ENCODE assay signal across 1 cellular context in genomic region chr21:32569261-32570230, GRCh38.
TF ChIP-seq lines count a peak whose summit lies in the region.

No MANE protein-coding gene starts in this region.

TF ChIP-seq in H1, 55 proteins besides CTCF, POLR2A, EP300 and RAD21 (continued from another document):
- TF ChIP-seq, protein P1, sequence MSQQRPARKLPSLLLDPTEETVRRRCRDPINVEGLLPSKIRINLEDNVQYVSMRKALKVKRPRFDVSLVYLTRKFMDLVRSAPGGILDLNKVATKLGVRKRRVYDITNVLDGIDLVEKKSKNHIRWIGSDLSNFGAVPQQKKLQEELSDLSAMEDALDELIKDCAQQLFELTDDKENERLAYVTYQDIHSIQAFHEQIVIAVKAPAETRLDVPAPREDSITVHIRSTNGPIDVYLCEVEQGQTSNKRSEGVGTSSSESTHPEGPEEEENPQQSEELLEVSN (IDR thresholded peaks at IDR 0.05) = peak; percentile 80
- TF ChIP-seq MAX (IDR thresholded peaks at IDR 0.05) = peak; percentile 60; the same call in 1 of the 2 replicates
- TF ChIP-seq JUND (IDR thresholded peaks at IDR 0.05; ENCODE audit: low read length) = no peak
- TF ChIP-seq RBBP5 (IDR thresholded peaks at IDR 0.05; ENCODE audit: borderline replicate concordance, low read depth, low read length) = peak; percentile 57; the same call in 1 of the 2 replicates
- 0 out of 2 replicates have a peak, but pooled peaks have one; percentile 32 for TF ChIP-seq SP1 (IDR thresholded peaks at IDR 0.05; ENCODE audit: low read depth, low read length)
- TF ChIP-seq POU5F1 (IDR thresholded peaks at IDR 0.05; ENCODE audit: low read depth, low read length) = no peak
- no peak for TF ChIP-seq BRCA1 (IDR thresholded peaks at IDR 0.05; ENCODE audit: low read depth, low read length)
- peak; percentile 90 for TF ChIP-seq ASH2L (IDR thresholded peaks at IDR 0.05; ENCODE audit: low read length)
